In genomic region chr5:176619203-176619568, GRCh38 we compare ENCODE assay signal across 9 cellular contexts. TPM values are rescaled to one million over a fixed set of nuclear protein-coding genes. Genes with fewer than 3 reads are reported as not detected.
A peak's percentile ranks its signal among the peaks of the same experiment; 100 is the strongest.
DNase-seq lines count a peak whose midpoint lies in the region; TF ChIP-seq lines count a peak whose summit lies in the region.
"Had no signal": no experiment of that assay in that cellular context is flagged by ENCODE, and none has a peak within 500 bp of the region (broad histone marks: within the 10 kb centered on the region; RNA-seq: fewer than 3 reads in every experiment).

No MANE protein-coding gene starts in this region.

- H3K4me3 ChIP-seq in HFF-Myc (replicated peaks; ENCODE audit: low read depth, low read length) (no peak overlapping the region), cardiac muscle cell (no peak overlapping the region), retinal pigment epithelial cell (ENCODE audit: low read length) (no peak overlapping the region)

- H3K27ac Mint-ChIP-seq in activated naive CD4-positive, alpha-beta T cell treated with anti-CD3 and anti-CD28 coated beads, Interleukin-2, amount 10 ng/mL, durations not matched to agents 7 days and 5 days: no peak overlapping the region
- H3K27ac Mint-ChIP-seq: dendritic cell treated with granulocyte-macrophage colony-stimulating factor and Interleukin-4, amounts not matched to agents 40 ng/mL and 50 ng/mL, for 4 days had no signal

- H3K4me1 ChIP-seq in cardiac muscle cell (ENCODE audit: low read depth): peaks cover 14% of the 10 kb centered on the region

- H3K9me3 Mint-ChIP-seq in activated naive CD4-positive, alpha-beta T cell treated with anti-CD3 and anti-CD28 coated beads, Interleukin-2, amount 10 ng/mL, durations not matched to agents 7 days and 5 days: no peaks in the 10 kb centered on the region
- H3K9me3 Mint-ChIP-seq: dendritic cell treated with granulocyte-macrophage colony-stimulating factor and Interleukin-4, amounts not matched to agents 40 ng/mL and 50 ng/mL, for 4 days had no signal

- in situ Hi-C loops in SK-MEL-5 (cut with HindIII; ENCODE audit: low pct_unique_long_range_greater_than_20kb, low sequenced_read_pairs): no loop called here

- no peaks in the 10 kb centered on the region for H3K36me3 Mint-ChIP-seq in activated naive CD4-positive, alpha-beta T cell treated with anti-CD3 and anti-CD28 coated beads, Interleukin-2, amount 10 ng/mL, durations not matched to agents 7 days and 5 days

- DNase-seq in EL: peak; percentile 82
- peak; percentile 50 for DNase-seq in HFF-Myc (ENCODE audit: extremely low read depth, low read depth)
- peak; percentile 28 for DNase-seq in SK-MEL-5 (ENCODE audit: low read depth, low spot score)
- DNase-seq in activated naive CD4-positive, alpha-beta T cell treated with anti-CD3 and anti-CD28 coated beads, Interleukin-2, amount 10 ng/mL, durations not matched to agents 7 days and 5 days: peak; percentile 85
- DNase-seq in cardiac muscle cell (ENCODE audit: low read depth in 1 of 2, low spot score in 1 of 2): peak; percentile 90 to 93
- peak; percentile 31 for DNase-seq in retinal pigment epithelial cell (ENCODE audit: low read depth)
- DNase-seq in ureter (ENCODE audit: low spot score): no peak
- no peak for DNase-seq in NCI-H2227 (lab: John Stamatoyannopoulos, UW; ENCODE audit: unreplicated experiment)

- no peaks in the 10 kb centered on the region for H3K36me3 ChIP-seq in cardiac muscle cell

- H3K9me3 ChIP-seq in cardiac muscle cell (ENCODE audit: low read depth): no peaks in the 10 kb centered on the region

- no peak overlapping the region for H3K4me3 Mint-ChIP-seq in activated naive CD4-positive, alpha-beta T cell treated with anti-CD3 and anti-CD28 coated beads, Interleukin-2, amount 10 ng/mL, durations not matched to agents 7 days and 5 days
- H3K4me3 Mint-ChIP-seq: dendritic cell treated with granulocyte-macrophage colony-stimulating factor and Interleukin-4, amounts not matched to agents 40 ng/mL and 50 ng/mL, for 4 days had no signal

- CTCF ChIA-PET in activated naive CD4-positive, alpha-beta T cell treated with anti-CD3 and anti-CD28 coated beads, Interleukin-2, amount 10 ng/mL, durations not matched to agents 7 days and 5 days (lab: Charles Lee): no interaction called here

- TF ChIP-seq CTCF in HFF-Myc (IDR thresholded peaks at IDR 0.05; ENCODE audit: low read depth, low read length, missing control alignments) (peak; percentile 63), cardiac muscle cell (IDR thresholded peaks at IDR 0.05; ENCODE audit: low read depth, low read length) (peak; percentile 49), retinal pigment epithelial cell (conservative IDR thresholded peaks at IDR 0.05; ENCODE audit: low read depth, low read length) (peak; percentile 50)

- peaks cover 20% of the 10 kb centered on the region for H3K27me3 ChIP-seq in cardiac muscle cell

- peaks cover 94% of the 10 kb centered on the region for H3K27me3 Mint-ChIP-seq in activated naive CD4-positive, alpha-beta T cell treated with anti-CD3 and anti-CD28 coated beads, Interleukin-2, amount 10 ng/mL, durations not matched to agents 7 days and 5 days

- no peak overlapping the region for H3K27ac ChIP-seq in cardiac muscle cell

- peaks cover 19% of the 10 kb centered on the region for H3K4me1 Mint-ChIP-seq in activated naive CD4-positive, alpha-beta T cell treated with anti-CD3 and anti-CD28 coated beads, Interleukin-2, amount 10 ng/mL, durations not matched to agents 7 days and 5 days

RNA-seq across cellular contexts. Expression of gene GPRIN1, which starts 9.2 kb away (rescaled TPM):
- total RNA-seq in SK-MEL-5 (2014; rRNA removed; shearing (Covaris generic)): 4.1 and 5.0 TPM in 2 replicates
- polyA plus RNA-seq in SK-MEL-5 (2015; cell fraction: cytosol; rRNA removed): 7.5 and 9.2 TPM in 2 replicates
- 2.4 and 6.7 TPM in 2 replicates for polyA plus RNA-seq in SK-MEL-5 (2015; cell fraction: nucleus; rRNA removed)
- total RNA-seq in cardiac muscle cell (0.27 and 0.63 TPM in 2 replicates), ureter (0.13 TPM)
- polyA plus RNA-seq in cardiac muscle cell: 0.79 TPM in 2 replicates

RNA-seq across cellular contexts. Expression of gene SNCB, which starts 11.1 kb away (rescaled TPM):
- total RNA-seq in SK-MEL-5 (2014; rRNA removed; shearing (Covaris generic)): 0.11 and 0.26 TPM in 2 replicates
- 1.5 and 1.6 TPM in 2 replicates for polyA plus RNA-seq in SK-MEL-5 (2015; cell fraction: cytosol; rRNA removed)
- 1.1 and 2.7 TPM in 2 replicates for polyA plus RNA-seq in SK-MEL-5 (2015; cell fraction: nucleus; rRNA removed)
- 1.6 and 2.4 TPM in 2 replicates for total RNA-seq in cardiac muscle cell
- polyA plus RNA-seq in cardiac muscle cell: 0.79 and 3.0 TPM in 2 replicates
- total RNA-seq in ureter: not detected

RNA-seq across cellular contexts. Expression of gene EIF4E1B, which starts 11.3 kb away (rescaled TPM):
- total RNA-seq in SK-MEL-5 (2014; rRNA removed; shearing (Covaris generic)): not detected in 2 replicates
- not detected in 2 replicates for polyA plus RNA-seq in SK-MEL-5 (2015; cell fraction: cytosol; rRNA removed)
- not detected in 2 replicates for polyA plus RNA-seq in SK-MEL-5 (2015; cell fraction: nucleus; rRNA removed)
- total RNA-seq in cardiac muscle cell (not detected in 2 replicates), ureter (not detected)
- not detected in 2 replicates for polyA plus RNA-seq in cardiac muscle cell

RNA-seq across cellular contexts. Expression of gene TSPAN17, which starts 28.1 kb away (rescaled TPM):
- total RNA-seq in SK-MEL-5 (2014; rRNA removed; shearing (Covaris generic)): 19.7 and 20.5 TPM in 2 replicates
- 32.5 and 33.4 TPM in 2 replicates for polyA plus RNA-seq in SK-MEL-5 (2015; cell fraction: cytosol; rRNA removed)
- 51.2 and 70.0 TPM in 2 replicates for polyA plus RNA-seq in SK-MEL-5 (2015; cell fraction: nucleus; rRNA removed)
- total RNA-seq in cardiac muscle cell (30.2 and 42.6 TPM in 2 replicates), ureter (33.8 TPM)
- polyA plus RNA-seq in cardiac muscle cell: 32.0 and 32.3 TPM in 2 replicates

Comparison
In these comparisons a context has a peak if more than half of its experiments do, and no peak if none do; other contexts are left out.
1. DNase-seq: peak in EL (single experiment), HFF-Myc (single experiment), SK-MEL-5 (single experiment), activated naive CD4-positive, alpha-beta T cell treated with anti-CD3 and anti-CD28 coated beads, Interleukin-2, amount 10 ng/mL, durations not matched to agents 7 days and 5 days (single experiment), cardiac muscle cell (2 of 2) and retinal pigment epithelial cell (single experiment); none in ureter (single experiment) and NCI-H2227 (single experiment).
2. Peak in every context shown above with its lines, with median percentiles within 50 percentile points of each other: CTCF ChIP-seq.